Comparison of ENCODE assay signal across 12 cellular contexts in the genomic region with DNA sequence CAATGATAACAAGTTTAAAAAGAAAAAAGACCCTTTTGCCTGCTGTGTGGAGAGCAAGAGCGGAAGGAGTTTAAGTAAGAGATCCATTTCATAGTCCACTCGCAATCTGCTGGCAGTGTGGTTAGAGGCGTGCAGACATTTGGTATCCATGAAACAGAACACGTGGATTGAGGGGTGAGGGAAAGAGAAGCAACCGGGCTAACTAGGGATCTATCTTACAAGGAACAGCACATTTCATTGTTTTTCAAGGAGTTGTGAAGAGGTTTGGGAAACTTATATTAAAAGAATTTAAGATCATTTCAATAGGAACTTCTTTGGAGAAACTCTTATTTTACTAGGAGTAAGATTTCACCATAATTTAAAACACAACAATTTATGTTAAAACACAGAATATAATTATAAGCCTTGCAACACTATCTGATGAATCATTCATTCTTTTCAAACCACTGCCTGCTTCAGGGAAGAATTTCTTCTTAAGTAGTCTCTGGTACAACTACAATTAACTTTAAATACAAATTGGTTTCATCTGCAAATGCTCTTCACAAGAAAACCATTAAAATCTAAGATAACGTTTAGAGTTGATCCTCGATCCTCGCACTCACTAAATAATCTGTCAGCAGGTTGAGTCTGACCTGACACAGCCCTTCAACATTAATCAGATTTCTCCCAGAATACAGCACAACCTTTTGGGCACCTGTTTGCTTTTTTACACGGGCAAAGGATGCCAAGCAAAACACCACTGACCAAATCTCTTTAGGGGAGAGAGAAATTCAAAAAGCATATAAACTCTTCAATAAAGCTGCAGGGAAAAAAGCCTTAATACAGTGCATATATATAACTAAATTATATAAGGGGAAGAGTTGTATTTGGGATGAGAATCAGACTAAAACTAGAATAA. TPM values are rescaled to one million over a fixed set of nuclear protein-coding genes. Genes with fewer than 3 reads are reported as not detected.
DNase-seq lines count a peak whose midpoint lies in the region; ATAC-seq and TF ChIP-seq lines count a peak whose summit lies in the region.
"Had no signal": no experiment of that assay in that cellular context is flagged by ENCODE, and none has a peak within 500 bp of the region (broad histone marks: within the 10 kb centered on the region; RNA-seq: fewer than 3 reads in every experiment).

No MANE protein-coding gene starts in this region.

- H3K27ac ChIP-seq in esophagus muscularis mucosa (replicated peaks in 1 of 4) (peak overlapping the region; percentile 15 to 60 (median 56)), aorta (ENCODE audit: low read depth in 1 of 2, low read length in 2 of 2) (no peak overlapping the region)

- H3K27ac Mint-ChIP-seq in osteocyte (ENCODE audit: unreplicated experiment), result peak overlapping the region; percentile 29
- no peak overlapping the region for H3K27ac Mint-ChIP-seq in activated CD8-positive, alpha-beta T cell treated with anti-CD3 and anti-CD28 coated beads, Interleukin-2, amount 10 ng/mL, durations not matched to agents 7 days and 5 days
- H3K27ac Mint-ChIP-seq: activated CD8-positive, alpha-beta memory T cell treated with anti-CD3 and anti-CD28 coated beads, Interleukin-2, amount 10 ng/mL, durations not matched to agents 7 days and 5 days had no signal

- TF ChIP-seq CTCF in esophagus muscularis mucosa (IDR thresholded peaks at IDR 0.05) (no peak), osteocyte (IDR thresholded peaks at IDR 0.05) (no peak)

- H3K4me3 Mint-ChIP-seq in osteocyte (ENCODE audit: unreplicated experiment), result no peak overlapping the region
- no peak overlapping the region for H3K4me3 Mint-ChIP-seq in activated CD8-positive, alpha-beta T cell treated with anti-CD3 and anti-CD28 coated beads, Interleukin-2, amount 10 ng/mL, durations not matched to agents 7 days and 5 days
- H3K4me3 Mint-ChIP-seq: activated CD8-positive, alpha-beta memory T cell treated with anti-CD3 and anti-CD28 coated beads, Interleukin-2, amount 10 ng/mL, durations not matched to agents 7 days and 5 days had no signal

- no peaks in the 10 kb centered on the region for H3K27me3 Mint-ChIP-seq in osteocyte (ENCODE audit: unreplicated experiment)
- no peaks in the 10 kb centered on the region for H3K27me3 Mint-ChIP-seq in activated CD8-positive, alpha-beta T cell treated with anti-CD3 and anti-CD28 coated beads, Interleukin-2, amount 10 ng/mL, durations not matched to agents 7 days and 5 days (ENCODE audit: low read depth)
- H3K27me3 Mint-ChIP-seq: activated CD8-positive, alpha-beta memory T cell treated with anti-CD3 and anti-CD28 coated beads, Interleukin-2, amount 10 ng/mL, durations not matched to agents 7 days and 5 days had no signal

- POLR2A ChIA-PET in activated CD8-positive, alpha-beta T cell treated with anti-CD3 and anti-CD28 coated beads, Interleukin-2, amount 10 ng/mL, durations not matched to agents 7 days and 5 days (lab: Charles Lee), result interaction anchor here (1.3 kb wide), 1 partner anchor 30 kb away, joined by 6 read pairs; no protein-coding TSS in a partner anchor

- peaks cover 5% of the 10 kb centered on the region for H3K36me3 Mint-ChIP-seq in osteocyte (ENCODE audit: unreplicated experiment)
- H3K36me3 Mint-ChIP-seq in activated CD8-positive, alpha-beta T cell treated with anti-CD3 and anti-CD28 coated beads, Interleukin-2, amount 10 ng/mL, durations not matched to agents 7 days and 5 days (ENCODE audit: low read depth), result peaks cover 34% of the 10 kb centered on the region

- peaks cover 25% of the 10 kb centered on the region for H3K4me1 Mint-ChIP-seq in osteocyte (ENCODE audit: unreplicated experiment)
- peaks cover 19% of the 10 kb centered on the region for H3K4me1 Mint-ChIP-seq in activated CD8-positive, alpha-beta T cell treated with anti-CD3 and anti-CD28 coated beads, Interleukin-2, amount 10 ng/mL, durations not matched to agents 7 days and 5 days (ENCODE audit: low read depth)

- no peaks in the 10 kb centered on the region for H3K9me3 ChIP-seq in esophagus muscularis mucosa
- no peaks in the 10 kb centered on the region for H3K9me3 ChIP-seq in aorta (ENCODE audit: control insufficient read depth, low read length)

- H3K36me3 ChIP-seq in esophagus muscularis mucosa (peaks cover 0 to 7% (median 0%) of the 10 kb centered on the region in 4 donors), aorta (ENCODE audit: control insufficient read depth in 1 of 2, insufficient read depth in 2 of 2, low read length in 1 of 2) (no peaks in the 10 kb centered on the region)

- no peak for ATAC-seq in HG02642 (IDR thresholded peaks at IDR 0.05; ENCODE audit: poor library complexity, unreplicated experiment)
- ATAC-seq in aorta (ENCODE audit: low FRiP score), result no peak
- ATAC-seq in activated CD8-positive, alpha-beta T cell treated with anti-CD3 and anti-CD28 coated beads, Interleukin-2, amount 10 ng/mL, durations not matched to agents 7 days and 5 days, result no peak
- ATAC-seq: activated CD8-positive, alpha-beta memory T cell treated with anti-CD3 and anti-CD28 coated beads, Interleukin-2, amount 10 ng/mL, durations not matched to agents 7 days and 5 days; GM12878 had no signal

- CTCF ChIA-PET in activated CD8-positive, alpha-beta T cell treated with anti-CD3 and anti-CD28 coated beads, Interleukin-2, amount 10 ng/mL, durations not matched to agents 7 days and 5 days (lab: Charles Lee), result interaction anchor here (1.5 to 10.1 kb wide), 5 partner anchors 30 to 105 kb away, joined by 5 to 259 read pairs (median 6); partner anchors contain the start of gene ARPC3

- no peak for TF ChIP-seq POLR2A in esophagus muscularis mucosa (IDR thresholded peaks at IDR 0.05; ENCODE audit: low read depth)

- 36% methylated on average over 9 of the region's 9 CpGs for WGBS in esophagus muscularis mucosa
- 68 to 71% methylated on average over 9 of the region's 9 CpGs for WGBS in aorta, 2 donors

- DNase-seq in Daoy (ENCODE audit: low read depth) (peak; percentile 55), NOMO-1 treated with dmso at 0.1 percent for 144 hours (lab: John Stamatoyannopoulos, UW; ENCODE audit: unreplicated experiment) (peak; percentile 26), esophagus muscularis mucosa (ENCODE audit: extremely low spot score) (no peak), osteocyte (ENCODE audit: extremely low spot score, unreplicated experiment) (no peak), aorta (no peak), NCI-H2029 treated with DMSO at 0.1 percent for 48 hours (lab: John Stamatoyannopoulos, UW) (no peak)
- DNase-seq in activated CD8-positive, alpha-beta T cell treated with anti-CD3 and anti-CD28 coated beads, Interleukin-2, amount 10 ng/mL, durations not matched to agents 7 days and 5 days, result no peak
- DNase-seq: activated CD8-positive, alpha-beta memory T cell treated with anti-CD3 and anti-CD28 coated beads, Interleukin-2, amount 10 ng/mL, durations not matched to agents 7 days and 5 days; OCI-M1 had no signal

- H3K9me3 Mint-ChIP-seq in osteocyte (ENCODE audit: unreplicated experiment), result no peaks in the 10 kb centered on the region
- H3K9me3 Mint-ChIP-seq in activated CD8-positive, alpha-beta T cell treated with anti-CD3 and anti-CD28 coated beads, Interleukin-2, amount 10 ng/mL, durations not matched to agents 7 days and 5 days (ENCODE audit: insufficient read depth), result peaks cover 7% of the 10 kb centered on the region

- H3K27me3 ChIP-seq in esophagus muscularis mucosa (no peaks in the 10 kb centered on the region), aorta (ENCODE audit: control insufficient read depth in 1 of 2, insufficient read depth in 2 of 2, low read length in 1 of 2) (no peaks in the 10 kb centered on the region)

- intact Hi-C loops in esophagus muscularis mucosa (cut with DNase I), result no loop called here
- intact Hi-C loops in aorta (cut with DNase I), result no loop called here

- no peak for TF ChIP-seq EP300 in esophagus muscularis mucosa (IDR thresholded peaks at IDR 0.05)

- H3K4me1 ChIP-seq in esophagus muscularis mucosa, result peaks cover 45 to 100% (median 97%) of the 10 kb centered on the region in 4 donors
- H3K4me1 ChIP-seq in aorta (ENCODE audit: control insufficient read depth in 1 of 2, insufficient read depth in 2 of 2, low read length in 2 of 2), result no peaks in the 10 kb centered on the region

- H3K4me3 ChIP-seq in esophagus muscularis mucosa (no peak overlapping the region), aorta (ENCODE audit: low read length in 2 of 2) (no peak overlapping the region)
- H3K4me3 ChIP-seq: GM12878 had no signal

RNA-seq across cellular contexts. Expression of gene PPTC7, which starts 27.4 kb away (rescaled TPM):
- 4.4 and 8.8 TPM in 2 replicates for total RNA-seq in Daoy (2014; rRNA removed; shearing (Covaris generic))
- total RNA-seq in esophagus muscularis mucosa (10 to 100 TPM; 36.6 to 55.6 (median 53.2) TPM), osteocyte (13.3 and 14.4 TPM in 2 replicates), aorta (10 to 100 TPM; 17.1 to 21.8 TPM)
- 1 to 10 TPM; 8.5 to 9.5 TPM for polyA plus RNA-seq in aorta
- total RNA-seq in activated CD8-positive, alpha-beta T cell treated with anti-CD3 and anti-CD28 coated beads, Interleukin-2, amount 10 ng/mL, durations not matched to agents 7 days and 5 days, result 10 to 100 TPM; 24.4 to 26.8 TPM

RNA-seq across cellular contexts. Expression of gene RAD9B, which starts 53.6 kb away (rescaled TPM):
- 0.40 and 1.1 TPM in 2 replicates for total RNA-seq in Daoy (2014; rRNA removed; shearing (Covaris generic))
- 1 to 10 TPM in 3 of 4 donors, under 1 TPM in 1; 0.98 to 5.0 (median 2.0) TPM for total RNA-seq in esophagus muscularis mucosa
- total RNA-seq in osteocyte, result 0.44 and 0.64 TPM in 2 replicates
- total RNA-seq in aorta, result 1 to 10 TPM in 1 of 2 donors, under 1 TPM in 1; 0.57 to 2.2 TPM
- polyA plus RNA-seq in aorta, result 1 to 10 TPM in 1 of 2 donors, not detected in 1; 2.2 TPM
- total RNA-seq in activated CD8-positive, alpha-beta T cell treated with anti-CD3 and anti-CD28 coated beads, Interleukin-2, amount 10 ng/mL, durations not matched to agents 7 days and 5 days, result 1 to 10 TPM in 1 of 2 experiments, under 1 TPM in 1; 0.68 to 2.3 TPM
- total RNA-seq: H1 had no signal

RNA-seq across cellular contexts. Expression of gene VPS29, which starts 53.8 kb away (rescaled TPM):
- 71.2 and 93.4 TPM in 2 replicates for total RNA-seq in Daoy (2014; rRNA removed; shearing (Covaris generic))
- total RNA-seq in esophagus muscularis mucosa (100 to 1,000 TPM; 126 to 166 (median 156) TPM), osteocyte (73.5 and 75.8 TPM in 2 replicates), aorta (100 to 1,000 TPM in 1 of 2 donors, 10 to 100 TPM in 1; 99.6 to 122 TPM)
- 100 to 1,000 TPM; 222 to 223 TPM for polyA plus RNA-seq in aorta
- total RNA-seq in activated CD8-positive, alpha-beta T cell treated with anti-CD3 and anti-CD28 coated beads, Interleukin-2, amount 10 ng/mL, durations not matched to agents 7 days and 5 days, result 100 to 1,000 TPM; 126 to 128 TPM

RNA-seq across cellular contexts. Expression of gene TCTN1, which starts 58.2 kb away (rescaled TPM):
- 8.8 and 23.0 TPM in 2 replicates for total RNA-seq in Daoy (2014; rRNA removed; shearing (Covaris generic))
- 10 to 100 TPM; 17.4 to 26.2 (median 21.4) TPM for total RNA-seq in esophagus muscularis mucosa
- total RNA-seq in osteocyte, result 49.5 and 51.4 TPM in 2 replicates
- total RNA-seq in aorta, result 10 to 100 TPM; 19.3 to 40.3 TPM
- polyA plus RNA-seq in aorta, result 10 to 100 TPM; 21.0 to 47.1 TPM
- total RNA-seq in activated CD8-positive, alpha-beta T cell treated with anti-CD3 and anti-CD28 coated beads, Interleukin-2, amount 10 ng/mL, durations not matched to agents 7 days and 5 days, result 1 to 10 TPM; 5.9 to 7.9 TPM

Comparison
In these comparisons a context has a peak if more than half of its experiments do, and no peak if none do; other contexts are left out.
1. DNase-seq: peak in Daoy (single experiment) and NOMO-1 treated with dmso at 0.1 percent for 144 hours (single experiment); none in esophagus muscularis mucosa (single experiment), osteocyte (single experiment), aorta (0 of 2), NCI-H2029 treated with DMSO at 0.1 percent for 48 hours (single experiment) and activated CD8-positive, alpha-beta T cell treated with anti-CD3 and anti-CD28 coated beads, Interleukin-2, amount 10 ng/mL, durations not matched to agents 7 days and 5 days (single experiment).
2. H3K27ac ChIP-seq: peak in esophagus muscularis mucosa (4 of 4); none in aorta (0 of 2).